10 cellular contexts compared by ENCODE assay signal in the genomic region with DNA sequence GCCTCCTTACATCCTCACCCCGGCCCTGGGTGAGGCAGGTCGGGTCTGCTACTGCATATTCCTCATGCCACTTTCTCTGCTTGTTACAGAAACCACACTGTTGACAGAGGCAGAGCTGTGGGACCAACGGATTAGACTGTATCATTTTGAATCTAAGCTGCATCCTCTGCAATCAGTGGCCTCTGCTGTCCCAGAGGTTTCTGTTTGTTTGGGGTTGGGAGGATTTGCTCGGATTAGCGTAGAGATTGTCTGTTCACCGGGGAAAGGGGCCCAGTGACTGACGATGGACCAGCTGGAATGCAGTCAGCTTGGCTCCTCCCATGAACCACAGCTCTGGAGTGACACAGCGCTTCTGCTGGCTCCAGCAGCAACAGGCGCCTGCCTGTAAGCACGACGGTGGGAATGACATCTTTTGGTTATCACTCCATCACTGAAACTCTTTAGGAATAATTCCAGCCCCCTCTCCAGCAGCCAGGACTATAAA. TPM values are rescaled to one million over a fixed set of nuclear protein-coding genes. Genes with fewer than 3 reads are reported as not detected.
DNase-seq lines count a peak whose midpoint lies in the region; ATAC-seq, FAIRE-seq and TF ChIP-seq lines count a peak whose summit lies in the region.
"Had no signal": no experiment of that assay in that cellular context is flagged by ENCODE, and none has a peak within 500 bp of the region (broad histone marks: within the 10 kb centered on the region; RNA-seq: fewer than 3 reads in every experiment).

No MANE protein-coding gene starts in this region.

- H3K4me1 ChIP-seq in HepG2 (ENCODE audit: insufficient read depth, low read length) (no peaks in the 10 kb centered on the region), uterus (peaks cover 4 to 13% of the 10 kb centered on the region in 2 donors)

- H3K4me2 ChIP-seq in HepG2 (ENCODE audit: low read depth, low read length), result no peak overlapping the region

- H4K20me1 ChIP-seq in HepG2 (ENCODE audit: insufficient read depth, low read length), result no peaks in the 10 kb centered on the region

- H3K27ac ChIP-seq in HepG2 (ENCODE audit: extremely low read length, insufficient read depth, low read length) (no peak overlapping the region), uterus (peak overlapping the region; percentile 74 to 91)

- in situ Hi-C loops in HepG2 (cut with HindIII; ENCODE audit: extremely low pct_ligation_motif_present, low pct_unique_long_range_greater_than_20kb), result no loop called here

- WGBS in HepG2 (ENCODE audit: low lambda C conversion rate), result 0% methylated on average over 2 of the region's 11 CpGs

- no peak overlapping the region for H3K4me3 ChIP-seq in HepG2 (replicated peaks in 1 of 3; ENCODE audit: insufficient read depth in 1 of 3, low read depth in 2 of 3, low read length in 3 of 3)
- no peak overlapping the region for H3K4me3 ChIP-seq in uterus

- no peak for TF ChIP-seq POLR2A in HepG2 (IDR thresholded peaks at IDR 0.05; ENCODE audit: insufficient read depth in 1 of 2, low read depth in 2 of 2, low read length in 2 of 2)
- no peak for TF ChIP-seq POLR2A in uterus (IDR thresholded peaks at IDR 0.05)

- CTCF ChIA-PET in HepG2 (lab: Yijun Ruan, JAX; ENCODE audit: low intra/inter-chr PET ratio, low total read pairs), result no interaction called here

- H3K36me3 ChIP-seq in HepG2 (replicated peaks in 1 of 2; ENCODE audit: control insufficient read depth in 1 of 2, insufficient read depth in 2 of 2, low read length in 2 of 2), result no peaks in the 10 kb centered on the region
- no peaks in the 10 kb centered on the region for H3K36me3 ChIP-seq in uterus

- ATAC-seq in Right ventricle myocardium inferior (peak; percentile 89), HepG2 (peak; percentile 93), HG03439 (IDR thresholded peaks at IDR 0.05; ENCODE audit: unreplicated experiment) (no peak), GM18868 (IDR thresholded peaks at IDR 0.05; ENCODE audit: unreplicated experiment) (no peak), HG03520 (IDR thresholded peaks at IDR 0.05; ENCODE audit: unreplicated experiment) (no peak)

- DNase-seq in Right ventricle myocardium inferior (ENCODE audit: missing footprints) (peak; percentile 80), cardiac septum (ENCODE audit: low spot score) (no peak), cerebellar cortex (ENCODE audit: low spot score) (peak; percentile 3), HepG2 (ENCODE audit: low spot score) (peak; percentile 27), uterus (peak; percentile 78 to 84)

- no peak overlapping the region for H3K9ac ChIP-seq in HepG2 (ENCODE audit: insufficient read depth, low read depth, low read length)

- FAIRE-seq in HepG2 (lab: Jason Lieb, UNC), result no peak
- FAIRE-seq: G401.6 had no signal

- no peaks in the 10 kb centered on the region for H3K9me3 ChIP-seq in HepG2 (ENCODE audit: low read length)
- H3K9me3 ChIP-seq in uterus, result no peaks in the 10 kb centered on the region

- TF ChIP-seq EP300 in HepG2 (IDR thresholded peaks at IDR 0.05; ENCODE audit: low read depth in 2 of 2, low read length in 2 of 2) (no peak), HepG2 (CRISPR knock-in tag; IDR thresholded peaks at IDR 0.05; ENCODE audit: borderline replicate concordance) (no peak)

- POLR2A ChIA-PET in HepG2 (lab: Yijun Ruan, JAX), result no interaction called here

- BruUV-seq in HepG2 (replicated peaks; lab: Mats Ljungman, UMichigan), result no TSS peak

- H2AFZ ChIP-seq in HepG2 (ENCODE audit: low read length), result no peak overlapping the region

- TF ChIP-seq CTCF in HepG2 (CRISPR knock-in tag; IDR thresholded peaks at IDR 0.05) (no peak), uterus (IDR thresholded peaks at IDR 0.05) (no peak)

- H3K27me3 ChIP-seq in HepG2 (ENCODE audit: control insufficient read depth in 1 of 2, insufficient read depth in 2 of 2, low read length in 2 of 2), result peaks cover 0 to 8% of the 10 kb centered on the region in 2 experiments; a peak in 2 of 5 replicates
- H3K27me3 ChIP-seq in uterus, result no peaks in the 10 kb centered on the region

- intact Hi-C loops in Right ventricle myocardium inferior (cut with DNase I) (loop anchor here (2.0 kb wide), 1 partner anchor 38 kb away; a partner anchor contains a TSS), cardiac septum (cut with DNase I) (loop anchor here (5.0 kb wide), 1 partner anchor 107 kb away; no protein-coding TSS in a partner anchor), HepG2 (cut with micrococcal nuclease; ENCODE audit: unreplicated experiment) (no loop called here), uterus (cut with DNase I; ENCODE audit: low total_unique reads) (no loop called here)

- no peak for TF ChIP-seq RAD21 in HepG2 (CRISPR knock-in tag; IDR thresholded peaks at IDR 0.05)

- H3K79me2 ChIP-seq in HepG2 (ENCODE audit: insufficient read depth, low read length), result no peaks in the 10 kb centered on the region

TF ChIP-seq in HepG2, 621 proteins besides CTCF, POLR2A, EP300 and RAD21:
- TF ChIP-seq TAF15 (IDR thresholded peaks at IDR 0.05; ENCODE audit: low read depth, low read length, poor library complexity, severe bottlenecking), result no peak

RNA-seq across cellular contexts. Expression of a gene that starts 37.3 kb away (rescaled TPM):
- total RNA-seq in Right ventricle myocardium inferior (2.7 TPM), cardiac septum (4.9 TPM), HepG2 (2016; rRNA removed; fragmentation: Illumina TruSeq; extraction: Trizol) (not detected in 2 replicates), uterus (1 to 10 TPM in 2 of 4 donors, under 1 TPM in 1, not detected in 1; under 0.01 to 5.2 (median 1.2) TPM)
- not detected in 2 replicates for total RNA-seq in HepG2 (2016; cell fraction: cytosol; rRNA removed; fragmentation: Illumina TruSeq; extraction: Trizol; ENCODE audit: low read depth)
- not detected in 2 replicates for total RNA-seq in HepG2 (2016; cell fraction: insoluble cytoplasmic fraction; rRNA removed; fragmentation: Illumina TruSeq; extraction: Trizol)
- not detected in 2 replicates for total RNA-seq in HepG2 (2016; cell fraction: membrane; rRNA removed; fragmentation: Illumina TruSeq; extraction: Trizol)
- total RNA-seq in HepG2 (2016; cell fraction: nucleus; rRNA removed; fragmentation: Illumina TruSeq; extraction: Trizol), result not detected in 2 replicates
- polyA plus RNA-seq in HepG2 (2011; rRNA removed), result not detected in 2 replicates
- not detected in 2 replicates for polyA plus RNA-seq in HepG2 (2011; cell fraction: cytosol; rRNA removed)
- polyA plus RNA-seq in HepG2 (2011; cell fraction: nucleus; rRNA removed), result not detected in 2 replicates
- not detected in 2 replicates for polyA plus RNA-seq in HepG2 (2012)
- polyA plus RNA-seq in HepG2 (2016; cell fraction: cytosol; fragmentation: Illumina TruSeq; extraction: Trizol; ENCODE audit: low read depth), result not detected in 2 replicates
- polyA plus RNA-seq in HepG2 (2016; cell fraction: insoluble cytoplasmic fraction; fragmentation: Illumina TruSeq; extraction: Trizol; ENCODE audit: low read depth), result not detected in 2 replicates
- not detected in 2 replicates for polyA plus RNA-seq in HepG2 (2016; cell fraction: membrane; fragmentation: Illumina TruSeq; extraction: Trizol; ENCODE audit: low read depth)
- not detected in 2 replicates for polyA plus RNA-seq in HepG2 (2016; cell fraction: nucleus; fragmentation: Illumina TruSeq; extraction: Trizol; ENCODE audit: insufficient read depth, low read depth)
- 0.14 TPM in 1 of 2 replicates, not detected in the other for polyA minus RNA-seq in HepG2 (2011; rRNA and poly(A)+ RNA removed; ENCODE audit: low replicate concordance)
- not detected in 2 replicates for polyA minus RNA-seq in HepG2 (2011; cell fraction: cytosol; rRNA and poly(A)+ RNA removed)
- not detected in 2 replicates for polyA minus RNA-seq in HepG2 (2011; cell fraction: nucleus; rRNA and poly(A)+ RNA removed)
- total RNA-seq: activated CD8-positive, alpha-beta memory T cell treated with anti-CD3 and anti-CD28 coated beads for 36 hours had no signal

Comparison
In these comparisons a context has a peak if more than half of its experiments do, and no peak if none do; other contexts are left out.
1. ATAC-seq: peak in Right ventricle myocardium inferior (single experiment) and HepG2 (single experiment); none in HG03439 (single experiment), GM18868 (single experiment) and HG03520 (single experiment).
2. intact Hi-C loops: an anchor here in Right ventricle myocardium inferior (2.0 kb wide) and cardiac septum (5.0 kb wide); none called in HepG2 and uterus.